Comparison of ENCODE assay signal across 20 cellular contexts in genomic region chr19:5216141-5216847, GRCh38.
DNase-seq lines count a peak whose midpoint lies in the region; ATAC-seq and TF ChIP-seq lines count a peak whose summit lies in the region.
"Had no signal": no experiment of that assay in that cellular context is flagged by ENCODE, and none has a peak within 500 bp of the region (broad histone marks: within the 10 kb centered on the region; RNA-seq: fewer than 3 reads in every experiment).

No MANE protein-coding gene starts in this region.

- H3K4me1 ChIP-seq in BLaER1 treated with 17β-estradiol and CSF1 and Interleukin-3, amounts not matched to agents 10 nM and 100 nM: peaks cover 12 to 31% (median 18%) of the 10 kb centered on the region in 10 experiments
- H3K4me1 ChIP-seq in OCI-LY7 (ENCODE audit: insufficient read depth, low read length, poor library complexity, severe bottlenecking): peaks cover 11% of the 10 kb centered on the region
- H3K4me1 ChIP-seq: SJSA1 had no signal

- H3K9me2 ChIP-seq in OCI-LY7 (ENCODE audit: insufficient read depth, low read length): no peaks in the 10 kb centered on the region

- POLR2A ChIA-PET in OCI-LY7 (lab: Charles Lee): interaction anchor here (0.6 kb wide), 1 partner anchor 10 kb away, joined by 5 read pairs; no protein-coding TSS in a partner anchor

- peaks cover 0 to 7% (median 2%) of the 10 kb centered on the region in 11 experiments; a peak in 10 of 22 replicates for H3K9me3 ChIP-seq in BLaER1 treated with 17β-estradiol and CSF1 and Interleukin-3, amounts not matched to agents 10 nM and 100 nM (replicated peaks in 1 of 11)
- H3K9me3 ChIP-seq in OCI-LY7 (ENCODE audit: low read length): no peaks in the 10 kb centered on the region
- H3K9me3 ChIP-seq: A549, SJSA1 had no signal

- peak overlapping the region in 5 of 8 donors; percentile 3 to 84 (median 56) for H3K4me3 Mint-ChIP-seq in naive B cell
- H3K4me3 Mint-ChIP-seq: CD14-positive monocyte had no signal

- H3K27me3 ChIP-seq in BLaER1 treated with 17β-estradiol and CSF1 and Interleukin-3, amounts not matched to agents 10 nM and 100 nM: no peaks in the 10 kb centered on the region
- H3K27me3 ChIP-seq: SJSA1 had no signal

- H3K36me3 ChIP-seq in BLaER1 treated with 17β-estradiol and CSF1 and Interleukin-3, amounts not matched to agents 10 nM and 100 nM: peaks cover 3 to 75% (median 64%) of the 10 kb centered on the region in 11 experiments; a peak in 21 of 22 replicates
- peaks cover 68% of the 10 kb centered on the region for H3K36me3 ChIP-seq in OCI-LY7 (ENCODE audit: insufficient read depth, low read length)

- peak overlapping the region in 5 of 6 donors; percentile 64 to 97 (median 92) for H3K27ac Mint-ChIP-seq in naive B cell

- in situ Hi-C loops in GM13976 (cut with MboI; ENCODE audit: low sequenced_read_pairs, unreplicated experiment): no loop called here

- peak overlapping the region in 3 of 10 experiments; percentile 11 to 31 (median 23); a peak in 2 of 20 replicates for H3K4me3 ChIP-seq in BLaER1 treated with 17β-estradiol and CSF1 and Interleukin-3, amounts not matched to agents 10 nM and 100 nM
- no peak overlapping the region for H3K4me3 ChIP-seq in OCI-LY7 (ENCODE audit: low read depth, low read length, poor library complexity, severe bottlenecking)
- H3K4me3 ChIP-seq: A549, PC-9, SJSA1 had no signal

- peaks cover 0 to 3% (median under 1%) of the 10 kb centered on the region in 3 donors for H3K27me3 Mint-ChIP-seq in naive B cell

- H3K4me2 ChIP-seq in BLaER1 treated with 17β-estradiol and CSF1 and Interleukin-3, amounts not matched to agents 10 nM and 100 nM: peak overlapping the region; percentile 74 to 95 (median 90)
- 0 out of 2 replicates have a peak overlapping the region, but pooled peaks have one; percentile 32 for H3K4me2 ChIP-seq in OCI-LY7 (ENCODE audit: low read length)
- H3K4me2 ChIP-seq: A549, PC-9 had no signal

- H3K9ac ChIP-seq in BLaER1 treated with 17β-estradiol and CSF1 and Interleukin-3, amounts not matched to agents 10 nM and 100 nM: peak overlapping the region in 10 of 11 experiments; percentile 39 to 68 (median 61); a peak in 18 of 22 replicates

- peak; percentile 82 for DNase-seq in GM13976 (ENCODE audit: low spot score)
- DNase-seq in OCI-LY7 (ENCODE audit: low spot score): peak; percentile 11
- DNase-seq in naive B cell: no peak
- DNase-seq in stimulated activated CD4-positive, alpha-beta T cell treated with anti-CD3 and anti-CD28 coated beads, Interleukin-4, amount 100 ng/mL, for 4 hours: no peak
- no peak for DNase-seq in NCI-H446 (lab: John Stamatoyannopoulos, UW)
- DNase-seq in NCI-H2081 (lab: John Stamatoyannopoulos, UW): no peak
- DNase-seq in globus pallidus (ENCODE audit: low spot score): no peak
- DNase-seq: COR-L47, GF-D8, Karpas-422, NCI-H1105 treated with DMSO at 0.1 percent for 48 hours, NCI-H187, NCI-H2171 treated with DMSO at 0.1 percent for 48 hours, NCI-H510A, NCI-H774, PC-9 had no signal

- H4K20me1 ChIP-seq in BLaER1 treated with 17β-estradiol and CSF1 and Interleukin-3, amounts not matched to agents 10 nM and 100 nM: no peaks in the 10 kb centered on the region; a peak in 1 of 22 replicates
- H4K20me1 ChIP-seq in OCI-LY7 (ENCODE audit: insufficient read depth, low read length): no peaks in the 10 kb centered on the region; the same call in 1 of the 2 replicates

- H2AFZ ChIP-seq in OCI-LY7 (ENCODE audit: low read length): no peak overlapping the region
- H2AFZ ChIP-seq: PC-9 had no signal

- peaks cover 0 to 2% (median 0%) of the 10 kb centered on the region in 7 donors for H3K9me3 Mint-ChIP-seq in naive B cell

- intact Hi-C loops in OCI-LY7 (cut with micrococcal nuclease; ENCODE audit: unreplicated experiment): no loop called here

- CTCF ChIA-PET in OCI-LY7 (lab: Charles Lee; ENCODE audit: unreplicated experiment): no interaction called here

- no peaks in the 10 kb centered on the region for H3K36me3 Mint-ChIP-seq in naive B cell
- H3K36me3 Mint-ChIP-seq: CD14-positive monocyte had no signal

- ATAC-seq in naive B cell (ENCODE audit: low read depth in 2 of 2): peak in 1 of 2 donors; percentile 59
- ATAC-seq: A549 had no signal

- no TSS peak for BruUV-seq in OCI-LY7 (replicated peaks; lab: Mats Ljungman, UMichigan)

- TF ChIP-seq CTCF in GM13976 (IDR thresholded peaks at IDR 0.05; ENCODE audit: borderline replicate concordance, control extremely low read depth, extremely low read depth, insufficient read depth, missing control alignments): no peak
- no peak for TF ChIP-seq CTCF in OCI-LY7 (conservative IDR thresholded peaks at IDR 0.05; ENCODE audit: low read length)

- H3K27ac ChIP-seq in BLaER1 treated with 17β-estradiol and CSF1 and Interleukin-3, amounts not matched to agents 10 nM and 100 nM: peak overlapping the region in 9 of 11 experiments; percentile 35 to 71 (median 59); a peak in 16 of 22 replicates
- no peak overlapping the region for H3K27ac ChIP-seq in OCI-LY7 (ENCODE audit: low read depth, low read length, poor library complexity, severe bottlenecking)
- H3K27ac ChIP-seq: A549, PC-9, SJSA1 had no signal

- H3K79me2 ChIP-seq in OCI-LY7 (ENCODE audit: insufficient read depth, low read depth, low read length): no peaks in the 10 kb centered on the region

- H3K4me1 Mint-ChIP-seq in naive B cell: peaks cover 0 to 9% (median 4%) of the 10 kb centered on the region in 3 donors

Comparison
In these comparisons a context has a peak if more than half of its experiments do, and no peak if none do; other contexts are left out.
1. DNase-seq: peak in GM13976 (single experiment) and OCI-LY7 (single experiment); none in naive B cell (single experiment), stimulated activated CD4-positive, alpha-beta T cell treated with anti-CD3 and anti-CD28 coated beads, Interleukin-4, amount 100 ng/mL, for 4 hours (0 of 2), NCI-H446 (0 of 2), NCI-H2081 (0 of 2) and globus pallidus (single experiment).